ENCODE assay signal across 2 cellular contexts in the genomic region with DNA sequence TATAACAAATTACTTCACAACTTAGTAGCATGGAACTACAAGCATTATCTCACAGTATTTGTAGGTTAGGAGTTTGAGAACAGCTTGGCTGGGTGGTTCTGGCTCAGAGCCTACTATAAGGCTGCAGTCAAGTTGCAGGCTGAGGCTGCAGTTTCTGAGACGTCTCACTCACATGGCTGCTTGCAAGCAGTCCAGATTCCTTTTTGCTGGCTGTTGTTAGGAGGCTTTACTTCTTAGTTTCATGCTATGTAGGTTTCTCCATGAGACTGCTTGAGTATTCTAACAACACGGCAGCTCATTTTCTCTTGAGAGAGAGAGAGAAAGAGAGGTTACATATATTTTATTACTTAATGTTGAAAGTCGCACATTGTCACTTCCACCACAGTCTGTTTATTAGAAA.
TF ChIP-seq lines count a peak whose summit lies in the region.

No MANE protein-coding gene starts in this region.

TF ChIP-seq in SK-N-SH, 30 proteins besides CTCF, POLR2A, EP300 and RAD21 (continued from another document):
- TF ChIP-seq, protein P1, sequence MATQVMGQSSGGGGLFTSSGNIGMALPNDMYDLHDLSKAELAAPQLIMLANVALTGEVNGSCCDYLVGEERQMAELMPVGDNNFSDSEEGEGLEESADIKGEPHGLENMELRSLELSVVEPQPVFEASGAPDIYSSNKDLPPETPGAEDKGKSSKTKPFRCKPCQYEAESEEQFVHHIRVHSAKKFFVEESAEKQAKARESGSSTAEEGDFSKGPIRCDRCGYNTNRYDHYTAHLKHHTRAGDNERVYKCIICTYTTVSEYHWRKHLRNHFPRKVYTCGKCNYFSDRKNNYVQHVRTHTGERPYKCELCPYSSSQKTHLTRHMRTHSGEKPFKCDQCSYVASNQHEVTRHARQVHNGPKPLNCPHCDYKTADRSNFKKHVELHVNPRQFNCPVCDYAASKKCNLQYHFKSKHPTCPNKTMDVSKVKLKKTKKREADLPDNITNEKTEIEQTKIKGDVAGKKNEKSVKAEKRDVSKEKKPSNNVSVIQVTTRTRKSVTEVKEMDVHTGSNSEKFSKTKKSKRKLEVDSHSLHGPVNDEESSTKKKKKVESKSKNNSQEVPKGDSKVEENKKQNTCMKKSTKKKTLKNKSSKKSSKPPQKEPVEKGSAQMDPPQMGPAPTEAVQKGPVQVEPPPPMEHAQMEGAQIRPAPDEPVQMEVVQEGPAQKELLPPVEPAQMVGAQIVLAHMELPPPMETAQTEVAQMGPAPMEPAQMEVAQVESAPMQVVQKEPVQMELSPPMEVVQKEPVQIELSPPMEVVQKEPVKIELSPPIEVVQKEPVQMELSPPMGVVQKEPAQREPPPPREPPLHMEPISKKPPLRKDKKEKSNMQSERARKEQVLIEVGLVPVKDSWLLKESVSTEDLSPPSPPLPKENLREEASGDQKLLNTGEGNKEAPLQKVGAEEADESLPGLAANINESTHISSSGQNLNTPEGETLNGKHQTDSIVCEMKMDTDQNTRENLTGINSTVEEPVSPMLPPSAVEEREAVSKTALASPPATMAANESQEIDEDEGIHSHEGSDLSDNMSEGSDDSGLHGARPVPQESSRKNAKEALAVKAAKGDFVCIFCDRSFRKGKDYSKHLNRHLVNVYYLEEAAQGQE (IDR thresholded peaks at IDR 0.05; ENCODE audit: low read depth, low read length): no peak
- TF ChIP-seq ELF1 (IDR thresholded peaks at IDR 0.05) (no peak), SIN3A (IDR thresholded peaks at IDR 0.05; ENCODE audit: borderline replicate concordance, low read depth, low read length) (no peak)
- TF ChIP-seq, protein P2, sequence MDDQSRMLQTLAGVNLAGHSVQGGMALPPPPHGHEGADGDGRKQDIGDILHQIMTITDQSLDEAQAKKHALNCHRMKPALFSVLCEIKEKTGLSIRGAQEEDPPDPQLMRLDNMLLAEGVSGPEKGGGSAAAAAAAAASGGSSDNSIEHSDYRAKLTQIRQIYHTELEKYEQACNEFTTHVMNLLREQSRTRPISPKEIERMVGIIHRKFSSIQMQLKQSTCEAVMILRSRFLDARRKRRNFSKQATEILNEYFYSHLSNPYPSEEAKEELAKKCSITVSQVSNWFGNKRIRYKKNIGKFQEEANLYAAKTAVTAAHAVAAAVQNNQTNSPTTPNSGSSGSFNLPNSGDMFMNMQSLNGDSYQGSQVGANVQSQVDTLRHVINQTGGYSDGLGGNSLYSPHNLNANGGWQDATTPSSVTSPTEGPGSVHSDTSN (IDR thresholded peaks at IDR 0.05): no peak

TF ChIP-seq in SK-N-SH treated with all-trans-retinoic acid at 6 μM for 48 hours, 23 proteins besides CTCF, POLR2A, EP300 and RAD21 (continued from another document):
- no peak for TF ChIP-seq CSDC2 (CRISPR knock-in tag; IDR thresholded peaks at IDR 0.05)
- TF ChIP-seq ISL1 (CRISPR knock-in tag; IDR thresholded peaks at IDR 0.05): no peak
- TF ChIP-seq ZFP30 (CRISPR knock-in tag; IDR thresholded peaks at IDR 0.05): no peak
- no peak for TF ChIP-seq RARB (CRISPR knock-in tag; IDR thresholded peaks at IDR 0.05)
- no peak for TF ChIP-seq ESRRG (CRISPR knock-in tag; IDR thresholded peaks at IDR 0.05)
- no peak for TF ChIP-seq GLIS3 (CRISPR knock-in tag; IDR thresholded peaks at IDR 0.05)
- TF ChIP-seq, protein P3, sequence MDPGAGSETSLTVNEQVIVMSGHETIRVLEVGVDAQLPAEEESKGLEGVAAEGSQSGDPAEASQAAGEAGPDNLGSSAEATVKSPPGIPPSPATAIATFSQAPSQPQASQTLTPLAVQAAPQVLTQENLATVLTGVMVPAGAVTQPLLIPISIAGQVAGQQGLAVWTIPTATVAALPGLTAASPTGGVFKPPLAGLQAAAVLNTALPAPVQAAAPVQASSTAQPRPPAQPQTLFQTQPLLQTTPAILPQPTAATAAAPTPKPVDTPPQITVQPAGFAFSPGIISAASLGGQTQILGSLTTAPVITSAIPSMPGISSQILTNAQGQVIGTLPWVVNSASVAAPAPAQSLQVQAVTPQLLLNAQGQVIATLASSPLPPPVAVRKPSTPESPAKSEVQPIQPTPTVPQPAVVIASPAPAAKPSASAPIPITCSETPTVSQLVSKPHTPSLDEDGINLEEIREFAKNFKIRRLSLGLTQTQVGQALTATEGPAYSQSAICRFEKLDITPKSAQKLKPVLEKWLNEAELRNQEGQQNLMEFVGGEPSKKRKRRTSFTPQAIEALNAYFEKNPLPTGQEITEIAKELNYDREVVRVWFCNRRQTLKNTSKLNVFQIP (CRISPR knock-in tag; IDR thresholded peaks at IDR 0.05; ENCODE audit: borderline replicate concordance, low read depth): no peak
- no peak for TF ChIP-seq ZNF70 (CRISPR knock-in tag; IDR thresholded peaks at IDR 0.05)
- no peak for TF ChIP-seq ZC3H10 (CRISPR knock-in tag; IDR thresholded peaks at IDR 0.05)
- TF ChIP-seq BACH2 (CRISPR knock-in tag; IDR thresholded peaks at IDR 0.05; ENCODE audit: borderline replicate concordance): no peak
- no peak for TF ChIP-seq SNAI2 (CRISPR knock-in tag; IDR thresholded peaks at IDR 0.05)
- no peak for TF ChIP-seq ARNTL (CRISPR knock-in tag; IDR thresholded peaks at IDR 0.05; ENCODE audit: borderline replicate concordance, low read depth)
